ENCODE assay signal across 20 cellular contexts in genomic region chr7:18626086-18626485, GRCh38.
"Had no signal": no experiment of that assay in that cellular context is flagged by ENCODE, and none has a peak within 500 bp of the region (broad histone marks: within the 10 kb centered on the region; RNA-seq: fewer than 3 reads in every experiment).

No MANE protein-coding gene starts in this region.

- H3K4me1 ChIP-seq: colonic mucosa, foreskin keratinocyte, lower lobe of right lung, sigmoid colon, transverse colon had no signal

- H3K36me3 Mint-ChIP-seq: naive thymus-derived CD4-positive, alpha-beta T cell had no signal

- DNase-seq: colonic mucosa; dermis blood vessel endothelial cell; foreskin keratinocyte; hippocampal formation; kidney glomerular epithelial cell; lower lobe of right lung; mesendoderm; naive thymus-derived CD4-positive, alpha-beta T cell; posterior cingulate gyrus; sigmoid colon; stimulated activated CD4-positive, alpha-beta T cell treated with anti-CD3 and anti-CD28 coated beads, Interleukin-2, amount 100 ng/mL, for 24 hours; stimulated activated CD4-positive, alpha-beta T cell treated with anti-CD3 and anti-CD28 coated beads, Interleukin-4, amount 100 ng/mL, for 4 hours; stimulated activated naive CD4-positive, alpha-beta T cell; stomach; substantia nigra; transverse colon had no signal

- ATAC-seq: foreskin keratinocyte; left lobe of liver; lower lobe of right lung; naive thymus-derived CD4-positive, alpha-beta T cell had no signal

- H3K27me3 ChIP-seq: colonic mucosa, foreskin keratinocyte, neutrophil, sigmoid colon, stomach, transverse colon had no signal

- H3K27ac Mint-ChIP-seq: naive thymus-derived CD4-positive, alpha-beta T cell had no signal

- H3K27me3 Mint-ChIP-seq: naive thymus-derived CD4-positive, alpha-beta T cell had no signal

- H3K9me3 ChIP-seq: colonic mucosa, lower lobe of right lung, neutrophil, sigmoid colon, stomach, thoracic aorta, transverse colon had no signal

- H3K27ac ChIP-seq: colonic mucosa, foreskin keratinocyte, lower lobe of right lung, neutrophil, sigmoid colon, stomach, thoracic aorta, transverse colon had no signal

- H3K4me3 Mint-ChIP-seq: naive thymus-derived CD4-positive, alpha-beta T cell had no signal

- H3K4me3 ChIP-seq: colonic mucosa, lower lobe of right lung, sigmoid colon, skin epidermis, stomach, thoracic aorta, transverse colon had no signal

- H3K36me3 ChIP-seq: colonic mucosa, lower lobe of right lung, neutrophil, sigmoid colon, stomach, transverse colon had no signal

- H3K4me1 Mint-ChIP-seq: naive thymus-derived CD4-positive, alpha-beta T cell had no signal
